1 cellular context compared by ENCODE assay signal in genomic region chr16:56851671-56852400, GRCh38.
TF ChIP-seq lines count a peak whose summit lies in the region.

No MANE protein-coding gene starts in this region.

TF ChIP-seq in GM12878, 131 proteins besides CTCF, POLR2A, EP300 and RAD21:
- no peak for TF ChIP-seq ZBTB33 (IDR thresholded peaks at IDR 0.05)
- no peak for TF ChIP-seq MTA3 (IDR thresholded peaks at IDR 0.05; ENCODE audit: borderline replicate concordance, low read length)
- TF ChIP-seq RB1 (IDR thresholded peaks at IDR 0.05; ENCODE audit: borderline replicate concordance): no peak
- no peak for TF ChIP-seq E4F1 (IDR thresholded peaks at IDR 0.05; ENCODE audit: borderline replicate concordance, partially characterized antibody)
- peak; percentile 32; the same call in 1 of the 2 replicates for TF ChIP-seq SMC3 (IDR thresholded peaks at IDR 0.05; ENCODE audit: borderline replicate concordance, low read length)
